ENCODE assay signal across 1 cellular context in the genomic region with DNA sequence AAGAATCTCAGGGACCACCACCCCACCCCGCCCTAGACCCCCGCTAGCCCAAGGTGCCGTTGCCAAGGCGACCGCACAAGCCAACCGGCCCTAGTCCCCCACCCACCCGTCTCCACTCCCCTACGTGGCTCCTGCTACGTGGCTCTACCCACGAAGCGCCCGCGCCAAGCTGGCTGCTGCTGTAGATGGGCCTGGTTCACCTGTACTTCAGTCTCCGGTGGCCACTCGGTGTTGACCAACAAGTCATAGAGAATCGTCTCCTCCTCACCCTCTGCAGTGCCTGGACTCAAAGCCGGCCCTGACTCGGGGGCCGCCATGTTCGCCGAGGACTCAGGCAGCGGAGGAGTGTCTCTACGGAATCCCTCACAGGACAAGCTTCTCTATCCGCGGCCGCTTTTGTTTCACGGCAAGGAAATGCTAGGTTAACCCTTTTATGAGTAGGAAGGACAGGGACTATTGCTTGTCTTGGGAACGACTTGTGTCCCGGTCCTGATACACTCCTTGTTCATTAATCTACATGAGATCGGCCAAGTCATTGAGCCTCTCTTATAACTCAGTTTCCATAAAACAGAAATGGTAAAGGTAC.
TF ChIP-seq lines count a peak whose summit lies in the region.

A gene (minus strand): TSS at position 347 of the 586 bp plus-strand sequence. CDS start 30 bp downstream, at position 317.

TF ChIP-seq in endothelial cell of umbilical vein, 7 proteins besides CTCF, POLR2A, EP300 and RAD21 (continued from another document):
- TF ChIP-seq GATA2 (IDR thresholded peaks at IDR 0.05; ENCODE audit: insufficient read depth, insufficient read length, low read depth, low read length) (no peak), MYC (IDR thresholded peaks at IDR 0.05; ENCODE audit: low read depth, low read length) (no peak)
